1 cellular context compared by ENCODE assay signal in the genomic region with DNA sequence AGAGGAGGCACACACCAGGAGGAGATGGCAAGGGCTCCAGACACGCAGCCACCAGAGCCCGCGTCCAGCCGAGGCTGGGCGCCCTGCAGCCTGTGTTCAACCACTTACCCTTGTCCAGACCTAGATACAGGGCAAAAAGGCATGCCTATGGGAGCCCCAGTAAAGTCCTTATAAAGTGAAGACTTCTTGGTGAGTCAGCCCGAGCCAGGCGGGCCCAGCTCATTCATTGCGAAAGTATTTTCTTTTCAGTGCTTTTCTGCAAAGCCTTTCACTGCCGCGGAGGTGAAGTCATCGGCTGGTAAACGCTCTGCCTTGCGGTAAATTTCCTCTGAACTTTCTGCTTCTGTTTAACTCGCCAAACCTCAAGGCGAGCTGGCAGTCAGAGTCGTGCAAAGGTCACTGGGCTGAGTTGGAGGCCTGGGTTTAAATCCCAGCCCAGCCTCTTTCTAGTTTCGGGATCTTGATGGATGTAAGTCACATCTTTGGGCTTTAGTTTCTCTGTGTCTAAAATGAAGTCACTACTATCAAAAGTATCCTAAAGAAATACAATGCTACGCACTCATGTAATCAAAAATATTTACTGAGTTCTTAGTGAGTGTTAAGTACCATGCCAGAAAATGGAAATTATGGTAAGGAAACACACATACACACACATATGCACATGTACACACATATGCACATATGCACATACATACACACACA.
A peak's percentile ranks its signal among the peaks of the same experiment; 100 is the strongest.
TF ChIP-seq lines count a peak whose summit lies in the region.

No MANE protein-coding gene starts in this region.

TF ChIP-seq in HCT116, 20 proteins besides CTCF, POLR2A, EP300 and RAD21 (continued from another document):
- TF ChIP-seq, protein P1, sequence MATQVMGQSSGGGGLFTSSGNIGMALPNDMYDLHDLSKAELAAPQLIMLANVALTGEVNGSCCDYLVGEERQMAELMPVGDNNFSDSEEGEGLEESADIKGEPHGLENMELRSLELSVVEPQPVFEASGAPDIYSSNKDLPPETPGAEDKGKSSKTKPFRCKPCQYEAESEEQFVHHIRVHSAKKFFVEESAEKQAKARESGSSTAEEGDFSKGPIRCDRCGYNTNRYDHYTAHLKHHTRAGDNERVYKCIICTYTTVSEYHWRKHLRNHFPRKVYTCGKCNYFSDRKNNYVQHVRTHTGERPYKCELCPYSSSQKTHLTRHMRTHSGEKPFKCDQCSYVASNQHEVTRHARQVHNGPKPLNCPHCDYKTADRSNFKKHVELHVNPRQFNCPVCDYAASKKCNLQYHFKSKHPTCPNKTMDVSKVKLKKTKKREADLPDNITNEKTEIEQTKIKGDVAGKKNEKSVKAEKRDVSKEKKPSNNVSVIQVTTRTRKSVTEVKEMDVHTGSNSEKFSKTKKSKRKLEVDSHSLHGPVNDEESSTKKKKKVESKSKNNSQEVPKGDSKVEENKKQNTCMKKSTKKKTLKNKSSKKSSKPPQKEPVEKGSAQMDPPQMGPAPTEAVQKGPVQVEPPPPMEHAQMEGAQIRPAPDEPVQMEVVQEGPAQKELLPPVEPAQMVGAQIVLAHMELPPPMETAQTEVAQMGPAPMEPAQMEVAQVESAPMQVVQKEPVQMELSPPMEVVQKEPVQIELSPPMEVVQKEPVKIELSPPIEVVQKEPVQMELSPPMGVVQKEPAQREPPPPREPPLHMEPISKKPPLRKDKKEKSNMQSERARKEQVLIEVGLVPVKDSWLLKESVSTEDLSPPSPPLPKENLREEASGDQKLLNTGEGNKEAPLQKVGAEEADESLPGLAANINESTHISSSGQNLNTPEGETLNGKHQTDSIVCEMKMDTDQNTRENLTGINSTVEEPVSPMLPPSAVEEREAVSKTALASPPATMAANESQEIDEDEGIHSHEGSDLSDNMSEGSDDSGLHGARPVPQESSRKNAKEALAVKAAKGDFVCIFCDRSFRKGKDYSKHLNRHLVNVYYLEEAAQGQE (IDR thresholded peaks at IDR 0.05; ENCODE audit: low read depth): no peak
- no peak for TF ChIP-seq EZH2phosphoT487 (IDR thresholded peaks at IDR 0.05; ENCODE audit: borderline replicate concordance)
- peak; percentile 99 for TF ChIP-seq CEBPB (IDR thresholded peaks at IDR 0.05; ENCODE audit: low read depth)
- peak; percentile 97 for TF ChIP-seq CBX3 (IDR thresholded peaks at IDR 0.05; ENCODE audit: low read depth)
- peak; percentile 61 for TF ChIP-seq POLR2AphosphoS5 (IDR thresholded peaks at IDR 0.05; ENCODE audit: low read depth, low read length)
- peak; percentile 90 for TF ChIP-seq SRF (IDR thresholded peaks at IDR 0.05; ENCODE audit: low read depth)
- TF ChIP-seq ZNF274 (IDR thresholded peaks at IDR 0.05; ENCODE audit: low read depth, low read length): no peak
- TF ChIP-seq ZFX (IDR thresholded peaks at IDR 0.05): no peak
- TF ChIP-seq, protein P2, sequence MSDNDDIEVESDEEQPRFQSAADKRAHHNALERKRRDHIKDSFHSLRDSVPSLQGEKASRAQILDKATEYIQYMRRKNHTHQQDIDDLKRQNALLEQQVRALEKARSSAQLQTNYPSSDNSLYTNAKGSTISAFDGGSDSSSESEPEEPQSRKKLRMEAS (IDR thresholded peaks at IDR 0.05): peak; percentile 87
- TF ChIP-seq FOSL1 (IDR thresholded peaks at IDR 0.05; ENCODE audit: low read depth): peak; percentile 97
